In the genomic region with DNA sequence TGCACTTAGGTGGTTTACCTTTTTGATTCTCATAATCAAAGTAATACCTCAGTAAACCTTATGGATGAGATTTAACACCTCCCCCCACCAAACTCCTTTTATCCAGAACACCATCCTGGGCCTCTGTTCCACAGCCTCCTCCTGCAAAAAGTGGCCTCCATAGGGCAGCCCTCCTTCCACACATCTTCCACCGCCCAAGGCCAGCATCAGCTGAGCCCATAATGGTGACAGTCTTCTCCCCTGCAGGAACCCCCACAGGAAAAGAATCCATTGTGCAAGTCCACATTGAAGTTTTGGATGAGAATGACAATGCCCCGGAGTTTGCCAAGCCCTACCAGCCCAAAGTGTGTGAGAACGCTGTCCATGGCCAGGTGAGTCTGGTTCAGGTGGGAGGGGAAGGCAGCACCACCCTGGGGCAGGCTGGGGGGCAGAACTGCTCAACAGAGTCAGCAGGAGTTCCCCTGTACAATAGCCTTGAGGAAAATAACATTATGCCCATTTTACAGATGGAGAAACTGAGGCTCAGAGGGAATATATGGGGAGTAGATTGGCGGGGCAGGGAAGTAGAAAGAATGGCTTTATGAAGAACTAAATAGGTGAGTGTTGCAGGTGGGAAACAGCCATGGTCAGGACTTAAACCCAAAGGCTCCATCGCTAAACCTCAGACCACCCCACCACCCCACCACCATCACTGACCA, we compare ENCODE assay signal across 18 cellular contexts. TPM values are rescaled to one million over a fixed set of nuclear protein-coding genes. Genes with fewer than 3 reads are reported as not detected.
DNase-seq lines count a peak whose midpoint lies in the region; ATAC-seq and TF ChIP-seq lines count a peak whose summit lies in the region.
"Had no signal": no experiment of that assay in that cellular context is flagged by ENCODE, and none has a peak within 500 bp of the region (broad histone marks: within the 10 kb centered on the region; RNA-seq: fewer than 3 reads in every experiment).

No MANE protein-coding gene starts in this region.

- H3K9ac ChIP-seq in BLaER1 treated with 17β-estradiol and CSF1 and Interleukin-3, amounts not matched to agents 10 nM and 100 nM = no peak overlapping the region

- DNase-seq in left ventricle myocardium inferior (no peak), left cardiac atrium (no peak), islet precursor cell (peak; percentile 20), RWPE1 (ENCODE audit: low spot score) (no peak)
- DNase-seq in activated naive CD8-positive, alpha-beta T cell treated with anti-CD3 and anti-CD28 coated beads, Interleukin-2, amount 50 U/mL, for 24 hours = no peak
- DNase-seq: CD4-positive, alpha-beta T cell; CD8-positive, alpha-beta memory T cell; DMS 273 treated with DMSO at 0.1 percent for 48 hours; DMS79; EL; GDM1; GOT3; HFFc6 had no signal

- CTCF ChIA-PET in RWPE1 (lab: Yijun Ruan, JAX) = no interaction called here

- H3K9me3 ChIP-seq in left ventricle myocardium inferior (replicated peaks) = no peaks in the 10 kb centered on the region
- H3K9me3 ChIP-seq in BLaER1 treated with 17β-estradiol and CSF1 and Interleukin-3, amounts not matched to agents 10 nM and 100 nM (replicated peaks in 1 of 11) = peaks cover 0 to 7% (median 0%) of the 10 kb centered on the region in 11 experiments; a peak in 1 of 22 replicates
- H3K9me3 ChIP-seq: HAP-1 had no signal

- POLR2A ChIA-PET in RWPE1 (lab: Yijun Ruan, JAX; ENCODE audit: low non-redundant PET) = no interaction called here

- H3K27me3 Mint-ChIP-seq in activated naive CD8-positive, alpha-beta T cell treated with anti-CD3 and anti-CD28 coated beads, Interleukin-2, amount 50 U/mL, for 24 hours = peaks cover 6% of the 10 kb centered on the region
- H3K27me3 Mint-ChIP-seq: CD4-positive, alpha-beta T cell had no signal

- peaks cover 41% of the 10 kb centered on the region for H3K4me1 ChIP-seq in left ventricle myocardium inferior
- peaks cover 0 to 57% (median 48%) of the 10 kb centered on the region in 10 experiments; a peak in 18 of 20 replicates for H3K4me1 ChIP-seq in BLaER1 treated with 17β-estradiol and CSF1 and Interleukin-3, amounts not matched to agents 10 nM and 100 nM

- H3K27me3 ChIP-seq in left ventricle myocardium inferior (ENCODE audit: low read depth) = no peaks in the 10 kb centered on the region
- no peaks in the 10 kb centered on the region for H3K27me3 ChIP-seq in BLaER1 treated with 17β-estradiol and CSF1 and Interleukin-3, amounts not matched to agents 10 nM and 100 nM

- peaks cover 4% of the 10 kb centered on the region for H3K36me3 ChIP-seq in left ventricle myocardium inferior
- H3K36me3 ChIP-seq in BLaER1 treated with 17β-estradiol and CSF1 and Interleukin-3, amounts not matched to agents 10 nM and 100 nM = no peaks in the 10 kb centered on the region
- H3K36me3 ChIP-seq: HAP-1 had no signal

- peak overlapping the region in 7 of 11 experiments; percentile 22 to 72 (median 69); a peak in 12 of 22 replicates for H3K4me2 ChIP-seq in BLaER1 treated with 17β-estradiol and CSF1 and Interleukin-3, amounts not matched to agents 10 nM and 100 nM

- H3K27ac ChIP-seq in left ventricle myocardium inferior (replicated peaks) (peak overlapping the region; percentile 8), RWPE1 (no peak overlapping the region)
- H3K27ac ChIP-seq in BLaER1 treated with 17β-estradiol and CSF1 and Interleukin-3, amounts not matched to agents 10 nM and 100 nM = no peak overlapping the region

- no peaks in the 10 kb centered on the region for H3K4me1 Mint-ChIP-seq in activated naive CD8-positive, alpha-beta T cell treated with anti-CD3 and anti-CD28 coated beads, Interleukin-2, amount 50 U/mL, for 24 hours
- H3K4me1 Mint-ChIP-seq: CD14-positive monocyte; CD8-positive, alpha-beta memory T cell had no signal

- ATAC-seq in left cardiac atrium = no peak
- ATAC-seq in activated naive CD8-positive, alpha-beta T cell treated with anti-CD3 and anti-CD28 coated beads, Interleukin-2, amount 50 U/mL, for 24 hours = no peak

- no peak overlapping the region for H3K4me3 ChIP-seq in left ventricle myocardium inferior
- H3K4me3 ChIP-seq in BLaER1 treated with 17β-estradiol and CSF1 and Interleukin-3, amounts not matched to agents 10 nM and 100 nM = no peak overlapping the region
- H3K4me3 ChIP-seq: HAP-1 had no signal

- no peak for TF ChIP-seq CTCF in left ventricle myocardium inferior (IDR thresholded peaks at IDR 0.05; ENCODE audit: borderline replicate concordance)
- no peak for TF ChIP-seq CTCF in RWPE1 (conservative IDR thresholded peaks at IDR 0.05; ENCODE audit: low read depth)

- no peaks in the 10 kb centered on the region for H4K20me1 ChIP-seq in BLaER1 treated with 17β-estradiol and CSF1 and Interleukin-3, amounts not matched to agents 10 nM and 100 nM

- no peak overlapping the region for H3K27ac Mint-ChIP-seq in activated naive CD8-positive, alpha-beta T cell treated with anti-CD3 and anti-CD28 coated beads, Interleukin-2, amount 50 U/mL, for 24 hours
- H3K27ac Mint-ChIP-seq: CD14-positive monocyte; CD4-positive, alpha-beta T cell; CD8-positive, alpha-beta memory T cell; HFFc6 had no signal

- H3K4me3 Mint-ChIP-seq in activated naive CD8-positive, alpha-beta T cell treated with anti-CD3 and anti-CD28 coated beads, Interleukin-2, amount 50 U/mL, for 24 hours = no peak overlapping the region
- H3K4me3 Mint-ChIP-seq: CD14-positive monocyte; CD4-positive, alpha-beta T cell; CD8-positive, alpha-beta memory T cell; HFFc6 had no signal

- no peaks in the 10 kb centered on the region for H3K36me3 Mint-ChIP-seq in activated naive CD8-positive, alpha-beta T cell treated with anti-CD3 and anti-CD28 coated beads, Interleukin-2, amount 50 U/mL, for 24 hours (ENCODE audit: low read depth)
- H3K36me3 Mint-ChIP-seq: CD14-positive monocyte; CD8-positive, alpha-beta memory T cell had no signal

- intact Hi-C loops in left ventricle myocardium inferior (cut with micrococcal nuclease) (no loop called here), left cardiac atrium (cut with DNase I) (no loop called here)

- no peaks in the 10 kb centered on the region for H3K9me3 Mint-ChIP-seq in activated naive CD8-positive, alpha-beta T cell treated with anti-CD3 and anti-CD28 coated beads, Interleukin-2, amount 50 U/mL, for 24 hours
- H3K9me3 Mint-ChIP-seq: CD4-positive, alpha-beta T cell; CD8-positive, alpha-beta memory T cell; HFFc6 had no signal

RNA-seq across cellular contexts. Expression of gene BEAN1, which starts 29.2 kb away (rescaled TPM):
- total RNA-seq in left ventricle myocardium inferior (0.33 TPM), left cardiac atrium (1 to 10 TPM; 1.2 to 1.6 TPM)
- total RNA-seq: A673; CD4-positive, alpha-beta T cell; CD8-positive, alpha-beta memory T cell; HFFc6 had no signal

RNA-seq across cellular contexts. Expression of gene CDH5, which starts 31.4 kb away (rescaled TPM):
- 47.1 TPM for total RNA-seq in left ventricle myocardium inferior
- total RNA-seq in left cardiac atrium = 10 to 100 TPM; 40.3 to 80.0 TPM
- total RNA-seq: A172; CD4-positive, alpha-beta T cell; CD8-positive, alpha-beta memory T cell; HFFc6 had no signal
